In the genomic region with DNA sequence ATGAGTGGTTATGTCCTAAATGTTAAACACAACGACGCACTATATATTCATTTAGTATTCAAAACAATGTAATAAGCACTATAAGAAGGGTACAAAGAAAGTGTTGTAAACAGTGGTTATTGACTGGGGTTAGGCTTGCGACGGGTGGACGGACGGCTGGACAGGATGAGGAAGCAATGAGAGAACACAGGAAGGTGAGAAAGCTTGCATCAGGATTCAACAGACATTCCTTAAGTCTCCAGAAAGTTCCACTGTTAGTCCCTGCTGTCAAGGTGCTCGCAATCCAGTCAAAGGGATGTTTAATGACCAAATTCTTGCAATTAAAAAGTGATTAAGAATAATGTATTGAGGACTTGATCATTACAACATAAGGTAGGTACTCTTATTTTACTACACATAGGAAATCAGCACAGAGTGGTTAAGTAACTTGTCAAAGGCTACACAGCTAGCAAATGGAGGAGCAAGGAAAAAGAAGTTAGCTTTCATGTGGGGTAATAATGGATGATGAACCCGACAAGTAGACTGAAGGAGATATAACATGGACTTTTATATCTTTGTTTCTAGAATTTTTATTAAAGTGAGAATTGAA, we compare ENCODE assay signal across 8 cellular contexts. TPM values are rescaled to one million over a fixed set of nuclear protein-coding genes. Genes with fewer than 3 reads are reported as not detected.
DNase-seq lines count a peak whose midpoint lies in the region; ATAC-seq and TF ChIP-seq lines count a peak whose summit lies in the region.

No MANE protein-coding gene starts in this region.

- H3K4me3 ChIP-seq in WERI-Rb-1 (ENCODE audit: low read depth, low read length) = peak overlapping the region; percentile 95

- DNase-seq in GM13977 (ENCODE audit: low spot score) = peak; percentile 48
- DNase-seq in HK-2 (ENCODE audit: unreplicated experiment) = peak; percentile 39
- DNase-seq in WERI-Rb-1 = no peak
- DNase-seq in globus pallidus (ENCODE audit: low spot score) = peak; percentile 19
- peak; percentile 35 for DNase-seq in renal cortical epithelial cell (ENCODE audit: low read depth)

- in situ Hi-C loops in GM13977 (cut with MboI; ENCODE audit: low pct_unique_long_range_greater_than_20kb, low sequenced_read_pairs, unreplicated experiment) = loop anchor here (25.0 kb wide), 1 partner anchor 509 kb away; a partner anchor contains a TSS

- ATAC-seq in GM18517 (IDR thresholded peaks at IDR 0.05; ENCODE audit: unreplicated experiment) = no peak
- no peak for ATAC-seq in HG03460 (IDR thresholded peaks at IDR 0.05; ENCODE audit: unreplicated experiment)
- ATAC-seq in HG03521 (IDR thresholded peaks at IDR 0.05; ENCODE audit: unreplicated experiment) = no peak

- H3K36me3 ChIP-seq in WERI-Rb-1 = peaks cover 30% of the 10 kb centered on the region

- TF ChIP-seq CTCF in GM13977 (IDR thresholded peaks at IDR 0.05; ENCODE audit: extremely low read depth, insufficient read depth, missing control alignments) = no peak
- TF ChIP-seq CTCF in WERI-Rb-1 (IDR thresholded peaks at IDR 0.05; ENCODE audit: low read depth, low read length) = no peak

- H3K27ac ChIP-seq in WERI-Rb-1 = no peak overlapping the region

- H3K9me3 ChIP-seq in WERI-Rb-1 (ENCODE audit: severe bottlenecking) = no peaks in the 10 kb centered on the region

- no peaks in the 10 kb centered on the region for H3K27me3 ChIP-seq in WERI-Rb-1 (ENCODE audit: insufficient read depth, low read depth, severe bottlenecking)

RNA-seq across cellular contexts. Expression of a gene that starts 1.0 kb away (rescaled TPM):
- total RNA-seq in renal cortical epithelial cell = 41.0 and 44.3 TPM in 2 replicates

RNA-seq across cellular contexts. Expression of a gene that starts 55.4 kb away (rescaled TPM):
- not detected in 2 replicates for total RNA-seq in renal cortical epithelial cell
